ENCODE assay signal across 8 cellular contexts in genomic region chr7:131546583-131547111, GRCh38. TPM values are rescaled to one million over a fixed set of nuclear protein-coding genes. Genes with fewer than 3 reads are reported as not detected.
DNase-seq lines count a peak whose midpoint lies in the region; ATAC-seq and TF ChIP-seq lines count a peak whose summit lies in the region.

No MANE protein-coding gene starts in this region.

- TF ChIP-seq EP300 in Ishikawa (IDR thresholded peaks at IDR 0.05; ENCODE audit: borderline replicate concordance) = no peak

- no peaks in the 10 kb centered on the region for H3K36me3 Mint-ChIP-seq in activated CD4-positive, alpha-beta T cell treated with anti-CD3 and anti-CD28 coated beads, Interleukin-2, amount 10 ng/mL, durations not matched to agents 7 days and 5 days (ENCODE audit: low read depth)

- peaks cover 13% of the 10 kb centered on the region for H3K4me1 Mint-ChIP-seq in activated CD4-positive, alpha-beta T cell treated with anti-CD3 and anti-CD28 coated beads, Interleukin-2, amount 10 ng/mL, durations not matched to agents 7 days and 5 days

- CTCF ChIA-PET in activated CD4-positive, alpha-beta T cell treated with anti-CD3 and anti-CD28 coated beads, Interleukin-2, amount 10 ng/mL, durations not matched to agents 7 days and 5 days (lab: Charles Lee) = interaction anchor here (0.6 to 4.2 kb wide), 12 partner anchors 10 to 934 kb away, joined by 3 to 24 read pairs (median 4); no protein-coding TSS in a partner anchor

- TF ChIP-seq RAD21 in Ishikawa (IDR thresholded peaks at IDR 0.05; ENCODE audit: low read depth) = peak; percentile 53

- in situ Hi-C loops in Caki2 (cut with HindIII; ENCODE audit: low pct_unique_long_range_greater_than_20kb, low sequenced_read_pairs) = no loop called here

- H3K4me3 Mint-ChIP-seq in activated CD4-positive, alpha-beta T cell treated with anti-CD3 and anti-CD28 coated beads, Interleukin-2, amount 10 ng/mL, durations not matched to agents 7 days and 5 days = no peak overlapping the region

- H3K9me3 Mint-ChIP-seq in activated CD4-positive, alpha-beta T cell treated with anti-CD3 and anti-CD28 coated beads, Interleukin-2, amount 10 ng/mL, durations not matched to agents 7 days and 5 days = no peaks in the 10 kb centered on the region

- H3K27me3 Mint-ChIP-seq in activated CD4-positive, alpha-beta T cell treated with anti-CD3 and anti-CD28 coated beads, Interleukin-2, amount 10 ng/mL, durations not matched to agents 7 days and 5 days = peaks cover 4% of the 10 kb centered on the region

- ATAC-seq in GM18868 (IDR thresholded peaks at IDR 0.05; ENCODE audit: unreplicated experiment) (no peak), HG03045 (IDR thresholded peaks at IDR 0.05; ENCODE audit: unreplicated experiment) (no peak)

- DNase-seq in Caki2 (ENCODE audit: low read depth) = peak; percentile 18
- DNase-seq in activated CD4-positive, alpha-beta T cell treated with anti-CD3 and anti-CD28 coated beads, Interleukin-2, amount 10 ng/mL, durations not matched to agents 7 days and 5 days = peak; percentile 57
- peak; percentile 6 for DNase-seq in fibroblast of the conjunctiva (ENCODE audit: low read depth)
- DNase-seq in stimulated activated CD4-positive, alpha-beta T cell treated with anti-CD3 and anti-CD28 coated beads, Interleukin-2, amount 100 ng/mL, for 24 hours = peak; percentile 49 to 52
- DNase-seq in NCI-H187 treated with DMSO at 0.1 percent for 48 hours (lab: John Stamatoyannopoulos, UW) = no peak

- no peak overlapping the region for H3K27ac Mint-ChIP-seq in activated CD4-positive, alpha-beta T cell treated with anti-CD3 and anti-CD28 coated beads, Interleukin-2, amount 10 ng/mL, durations not matched to agents 7 days and 5 days

- POLR2A ChIA-PET in activated CD4-positive, alpha-beta T cell treated with anti-CD3 and anti-CD28 coated beads, Interleukin-2, amount 10 ng/mL, durations not matched to agents 7 days and 5 days (lab: Charles Lee) = no interaction called here

TF ChIP-seq in Ishikawa, 13 proteins besides CTCF, POLR2A, EP300 and RAD21:
- TF ChIP-seq TCF12 (IDR thresholded peaks at IDR 0.05; ENCODE audit: low read depth) (no peak), EGR1 (IDR thresholded peaks at IDR 0.05) (no peak), MAX (IDR thresholded peaks at IDR 0.05) (no peak), CREB1 (IDR thresholded peaks at IDR 0.05; ENCODE audit: low read depth) (no peak), TAF1 (IDR thresholded peaks at IDR 0.05; ENCODE audit: low read depth) (no peak), USF1 (IDR thresholded peaks at IDR 0.05) (no peak), CEBPB (IDR thresholded peaks at IDR 0.05) (no peak), YY1 (IDR thresholded peaks at IDR 0.05; ENCODE audit: low read depth) (no peak), FOXM1 (IDR thresholded peaks at IDR 0.05; ENCODE audit: borderline replicate concordance, low read depth) (no peak), TEAD4 (IDR thresholded peaks at IDR 0.05) (no peak), NFIC (IDR thresholded peaks at IDR 0.05) (no peak), ZBTB7A (IDR thresholded peaks at IDR 0.05; ENCODE audit: low read depth) (no peak)
- TF ChIP-seq, protein P1, sequence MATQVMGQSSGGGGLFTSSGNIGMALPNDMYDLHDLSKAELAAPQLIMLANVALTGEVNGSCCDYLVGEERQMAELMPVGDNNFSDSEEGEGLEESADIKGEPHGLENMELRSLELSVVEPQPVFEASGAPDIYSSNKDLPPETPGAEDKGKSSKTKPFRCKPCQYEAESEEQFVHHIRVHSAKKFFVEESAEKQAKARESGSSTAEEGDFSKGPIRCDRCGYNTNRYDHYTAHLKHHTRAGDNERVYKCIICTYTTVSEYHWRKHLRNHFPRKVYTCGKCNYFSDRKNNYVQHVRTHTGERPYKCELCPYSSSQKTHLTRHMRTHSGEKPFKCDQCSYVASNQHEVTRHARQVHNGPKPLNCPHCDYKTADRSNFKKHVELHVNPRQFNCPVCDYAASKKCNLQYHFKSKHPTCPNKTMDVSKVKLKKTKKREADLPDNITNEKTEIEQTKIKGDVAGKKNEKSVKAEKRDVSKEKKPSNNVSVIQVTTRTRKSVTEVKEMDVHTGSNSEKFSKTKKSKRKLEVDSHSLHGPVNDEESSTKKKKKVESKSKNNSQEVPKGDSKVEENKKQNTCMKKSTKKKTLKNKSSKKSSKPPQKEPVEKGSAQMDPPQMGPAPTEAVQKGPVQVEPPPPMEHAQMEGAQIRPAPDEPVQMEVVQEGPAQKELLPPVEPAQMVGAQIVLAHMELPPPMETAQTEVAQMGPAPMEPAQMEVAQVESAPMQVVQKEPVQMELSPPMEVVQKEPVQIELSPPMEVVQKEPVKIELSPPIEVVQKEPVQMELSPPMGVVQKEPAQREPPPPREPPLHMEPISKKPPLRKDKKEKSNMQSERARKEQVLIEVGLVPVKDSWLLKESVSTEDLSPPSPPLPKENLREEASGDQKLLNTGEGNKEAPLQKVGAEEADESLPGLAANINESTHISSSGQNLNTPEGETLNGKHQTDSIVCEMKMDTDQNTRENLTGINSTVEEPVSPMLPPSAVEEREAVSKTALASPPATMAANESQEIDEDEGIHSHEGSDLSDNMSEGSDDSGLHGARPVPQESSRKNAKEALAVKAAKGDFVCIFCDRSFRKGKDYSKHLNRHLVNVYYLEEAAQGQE (IDR thresholded peaks at IDR 0.05; ENCODE audit: low read depth) = no peak
TF ChIP-seq in Ishikawa: peak in this region for 0.

RNA-seq across cellular contexts. Expression of gene PODXL, which starts 9.8 kb away (rescaled TPM):
- 0.61 and 3.6 TPM in 2 replicates for total RNA-seq in Caki2 (2014; rRNA removed; shearing (Covaris generic); ENCODE audit: low replicate concordance)
- 1 to 10 TPM in 1 of 2 experiments, under 1 TPM in 1; 0.97 to 1.5 TPM for total RNA-seq in activated CD4-positive, alpha-beta T cell treated with anti-CD3 and anti-CD28 coated beads, Interleukin-2, amount 10 ng/mL, durations not matched to agents 7 days and 5 days
